ENCODE assay signal across 26 cellular contexts in genomic region chrX:44261286-44261685, GRCh38.
"Had no signal": no experiment of that assay in that cellular context is flagged by ENCODE, and none has a peak within 500 bp of the region (broad histone marks: within the 10 kb centered on the region; RNA-seq: fewer than 3 reads in every experiment).

No MANE protein-coding gene starts in this region.

- H3K27ac ChIP-seq: brain microvascular endothelial cell, cardiac muscle cell, PC-9, SK-N-MC had no signal

- DNase-seq: activated CD4-positive, alpha-beta T cell treated with anti-CD3 and anti-CD28 coated beads for 48 hours; activated CD4-positive, alpha-beta T cell treated with anti-CD3 and anti-CD28 coated beads, Interleukin-2, amount 50 U/mL, for 4 hours; activated CD4-positive, CD25-positive, alpha-beta regulatory T cell treated with anti-CD3 and anti-CD28 coated beads, Interleukin-2, amount 50 U/mL, for 72 hours; activated CD8-positive, alpha-beta T cell treated with anti-CD3 and anti-CD28 coated beads, Interleukin-2, amount 10 ng/mL, durations not matched to agents 7 days and 5 days; activated effector memory CD4-positive, alpha-beta T cell treated with anti-CD3 and anti-CD28 coated beads, Interleukin-2, amount 50 U/mL, for 16 hours; activated naive CD4-positive, alpha-beta T cell treated with Interleukin-2 at 50 U/mL for 16 hours; activated naive CD8-positive, alpha-beta T cell treated with anti-CD3 and anti-CD28 coated beads, Interleukin-2, amount 50 U/mL, for 24 hours; activated T-cell treated with anti-CD3 and anti-CD28 coated beads, Interleukin-2, amount 50 U/mL, for 24 hours; amygdala; brain microvascular endothelial cell; Karpas-422; NCI-H1105 treated with DMSO at 0.1 percent for 48 hours; NCI-H1436 treated with DMSO at 0.1 percent for 48 hours; NCI-H187; NCI-H2081; NCI-H510A treated with DMSO at 0.1 percent for 48 hours; NCI-H69; NK-92 treated with Interleukin-12 subunit alpha and Interleukin-12 subunit beta, amount 100 ng/mL, for 24 hours; PC-9; SHP77 treated with DMSO at 0.1 percent for 48 hours had no signal

- H3K4me3 Mint-ChIP-seq: activated CD8-positive, alpha-beta T cell treated with anti-CD3 and anti-CD28 coated beads, Interleukin-2, amount 10 ng/mL, durations not matched to agents 7 days and 5 days; activated naive CD8-positive, alpha-beta T cell treated with anti-CD3 and anti-CD28 coated beads, Interleukin-2, amount 50 U/mL, for 24 hours; activated T-cell treated with anti-CD3 and anti-CD28 coated beads, Interleukin-2, amount 50 U/mL, for 24 hours; T-helper 1 cell treated with Interleukin-12 subunit alpha and Interleukin-12 subunit beta and Interleukin-4 antibody, amounts not matched to agents 30 μg/mL and 1 μg/mL, for 36 hours; WTC11 had no signal

- H3K27ac Mint-ChIP-seq: activated CD8-positive, alpha-beta T cell treated with anti-CD3 and anti-CD28 coated beads, Interleukin-2, amount 10 ng/mL, durations not matched to agents 7 days and 5 days; activated naive CD4-positive, alpha-beta T cell treated with anti-CD3 and anti-CD28 coated beads, Interleukin-2, amount 50 U/mL, for 72 hours; activated naive CD8-positive, alpha-beta T cell treated with anti-CD3 and anti-CD28 coated beads, Interleukin-2, amount 50 U/mL, for 24 hours; activated T-cell treated with anti-CD3 and anti-CD28 coated beads, Interleukin-2, amount 50 U/mL, for 24 hours; T-helper 1 cell treated with Interleukin-12 subunit alpha and Interleukin-12 subunit beta and Interleukin-4 antibody, amounts not matched to agents 30 μg/mL and 1 μg/mL, for 36 hours; WTC11 had no signal

- H3K27me3 ChIP-seq: brain microvascular endothelial cell, cardiac muscle cell had no signal

- H3K36me3 Mint-ChIP-seq: WTC11 had no signal

- H3K9me3 Mint-ChIP-seq: activated naive CD4-positive, alpha-beta T cell treated with anti-CD3 and anti-CD28 coated beads, Interleukin-2, amount 50 U/mL, for 72 hours; activated naive CD8-positive, alpha-beta T cell treated with anti-CD3 and anti-CD28 coated beads, Interleukin-2, amount 50 U/mL, for 24 hours; activated T-cell treated with anti-CD3 and anti-CD28 coated beads, Interleukin-2, amount 50 U/mL, for 24 hours had no signal

- H3K27me3 Mint-ChIP-seq: activated naive CD8-positive, alpha-beta T cell treated with anti-CD3 and anti-CD28 coated beads, Interleukin-2, amount 50 U/mL, for 24 hours; activated T-cell treated with anti-CD3 and anti-CD28 coated beads, Interleukin-2, amount 50 U/mL, for 24 hours had no signal

- H2AFZ ChIP-seq: PC-9 had no signal

- H3K36me3 ChIP-seq: brain microvascular endothelial cell, cardiac muscle cell had no signal

- H3K4me2 ChIP-seq: PC-9 had no signal

- H3K4me3 ChIP-seq: cardiac muscle cell, K562, PC-9, SK-N-MC had no signal
